25 cellular contexts compared by ENCODE assay signal in the genomic region with DNA sequence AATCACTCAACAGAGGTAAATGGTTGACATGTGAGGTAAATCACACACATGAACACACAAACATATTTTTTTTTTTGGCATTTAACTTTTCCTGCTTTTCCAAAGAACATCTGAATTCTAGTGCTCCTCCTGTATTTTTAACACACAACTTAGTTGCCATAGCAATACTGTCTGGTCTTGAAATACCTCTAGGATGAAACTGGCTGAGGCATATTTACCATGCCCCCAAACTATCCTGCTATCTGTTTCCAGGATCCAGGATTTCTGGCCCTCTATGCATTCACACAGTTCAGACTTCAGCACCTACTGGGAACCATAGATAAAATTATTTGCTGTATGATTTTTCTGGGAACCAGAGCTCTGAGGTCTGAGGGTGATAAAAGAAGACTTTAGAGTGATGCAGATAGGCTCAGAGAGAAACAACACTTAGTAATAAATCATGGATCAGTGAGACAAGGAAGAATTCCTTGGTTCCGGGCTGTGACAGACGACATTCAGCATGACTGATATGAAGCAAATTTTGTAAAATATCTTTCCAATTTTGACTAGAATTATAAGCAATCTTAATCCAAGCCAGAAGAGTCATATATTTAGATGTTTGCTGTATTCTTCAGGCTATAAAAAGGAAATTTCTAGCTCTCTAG.
"Had no signal": no experiment of that assay in that cellular context is flagged by ENCODE, and none has a peak within 500 bp of the region (broad histone marks: within the 10 kb centered on the region; RNA-seq: fewer than 3 reads in every experiment).

No MANE protein-coding gene starts in this region.

- H3K79me2 ChIP-seq: parathyroid adenoma had no signal

- H3K4me1 ChIP-seq: esophagus squamous epithelium, parathyroid adenoma, suprapubic skin, transverse colon had no signal

- H3K4me3 ChIP-seq: esophagus squamous epithelium, stomach, suprapubic skin, transverse colon had no signal

- H3K27me3 ChIP-seq: esophagus squamous epithelium, stomach, suprapubic skin, transverse colon had no signal

- H3K36me3 ChIP-seq: esophagus squamous epithelium, stomach, suprapubic skin, transverse colon had no signal

- DNase-seq: activated CD4-positive, alpha-beta T cell treated with anti-CD3 and anti-CD28 coated beads for 48 hours; activated CD4-positive, alpha-beta T cell treated with anti-CD3 and anti-CD28 coated beads, Interleukin-2, amount 50 U/mL, for 48 hours; activated CD8-positive, alpha-beta memory T cell treated with anti-CD3 and anti-CD28 coated beads, Interleukin-2, amount 50 U/mL, for 4 hours; activated gamma-delta T cell; activated naive CD4-positive, alpha-beta T cell treated with anti-CD3 and anti-CD28 coated beads, Interleukin-2, amount 10 ng/mL, durations not matched to agents 7 days and 5 days; activated naive CD8-positive, alpha-beta T cell treated with anti-CD3 and anti-CD28 coated beads, Interleukin-2, amount 10 ng/mL, durations not matched to agents 7 days and 5 days; activated T-cell treated with anti-CD3 and anti-CD28 coated beads, Interleukin-2, amount 50 U/mL, for 1 hour; caudate nucleus; esophagus squamous epithelium; left ventricle myocardium superior; mammary epithelial cell; midbrain; naive thymus-derived CD4-positive, alpha-beta T cell; nucleus accumbens; stimulated activated CD4-positive, alpha-beta T cell treated with anti-CD3 and anti-CD28 coated beads, Interleukin-15, amount 100 ng/mL, for 24 hours; stimulated activated CD4-positive, alpha-beta T cell treated with anti-CD3 and anti-CD28 coated beads, Interleukin-2, amount 100 ng/mL, for 24 hours; stimulated activated naive B cell treated with anti-CD40 and anti-IgM and Interleukin-4, amounts not matched to agents 10 μg/mL and 1 μg/mL and 100 μg/mL, for 72 hours; stomach; transverse colon had no signal

- H2AFZ ChIP-seq: parathyroid adenoma had no signal

- ATAC-seq: activated CD4-positive, CD25-positive, alpha-beta regulatory T cell treated with anti-CD3 and anti-CD28 coated beads, Interleukin-2, amount 50 U/mL, for 24 hours; naive thymus-derived CD4-positive, alpha-beta T cell; right cardiac atrium; stimulated activated naive B cell treated with anti-CD40 and anti-IgM and Interleukin-4, amounts not matched to agents 10 μg/mL and 1 μg/mL and 100 μg/mL, for 72 hours had no signal

- H3K9me3 ChIP-seq: esophagus squamous epithelium, stomach, suprapubic skin, transverse colon had no signal

- H3K27ac ChIP-seq: epithelial cell of prostate, esophagus squamous epithelium, parathyroid adenoma, stomach, suprapubic skin, transverse colon, VCaP had no signal
